Comparison of ENCODE assay signal across 20 cellular contexts in genomic region chr11:27697679-27698275, GRCh38. TPM values are rescaled to one million over a fixed set of nuclear protein-coding genes. Genes with fewer than 3 reads are reported as not detected.
A peak's percentile ranks its signal among the peaks of the same experiment; 100 is the strongest.
DNase-seq lines count a peak whose midpoint lies in the region; ATAC-seq, FAIRE-seq and TF ChIP-seq lines count a peak whose summit lies in the region.
"Had no signal": no experiment of that assay in that cellular context is flagged by ENCODE, and none has a peak within 500 bp of the region (broad histone marks: within the 10 kb centered on the region; RNA-seq: fewer than 3 reads in every experiment).

No MANE protein-coding gene starts in this region.

- no peak for ATAC-seq in HG03521 (IDR thresholded peaks at IDR 0.05; ENCODE audit: unreplicated experiment)
- ATAC-seq: activated CD8-positive, alpha-beta T cell treated with anti-CD3 and anti-CD28 coated beads for 36 hours; left lobe of liver; natural killer cell had no signal

- peak; percentile 85 for FAIRE-seq in G401.6 (lab: Jason Lieb, UNC)
- no peak for FAIRE-seq in small intestine (lab: Jason Lieb, UNC)

- H3K4me1 ChIP-seq in small intestine (ENCODE audit: control insufficient read depth in 2 of 2, insufficient read depth in 1 of 2, low read depth in 1 of 2, low read length in 1 of 2) (peaks cover 0 to 2% of the 10 kb centered on the region in 2 donors), tibial artery (peaks cover 0 to 61% (median 17%) of the 10 kb centered on the region in 4 donors)

- no peaks in the 10 kb centered on the region for H3K9me3 ChIP-seq in small intestine (ENCODE audit: control insufficient read depth, low read depth)
- no peaks in the 10 kb centered on the region for H3K9me3 ChIP-seq in tibial artery
- H3K9me3 ChIP-seq: testis had no signal

- DNase-seq in fibroblast of villous mesenchyme (ENCODE audit: low read depth), result no peak
- DNase-seq in skeletal muscle cell (ENCODE audit: low read depth), result no peak
- DNase-seq in small intestine, result no peak
- no peak for DNase-seq in tibial artery
- DNase-seq in superior temporal gyrus (ENCODE audit: extremely low spot score), result no peak
- DNase-seq: activated CD8-positive, alpha-beta T cell treated with anti-CD3 and anti-CD28 coated beads for 36 hours; CD4-positive, CD25-positive, alpha-beta regulatory T cell; DMS79; natural killer cell; NCI-H748 treated with DMSO at 0.1 percent for 48 hours; stimulated activated CD4-positive, alpha-beta T cell treated with anti-CD3 and anti-CD28 coated beads, Interleukin-4, amount 100 ng/mL, for 1 hour; stimulated activated CD8-positive, alpha-beta memory T cell treated with anti-CD3 and anti-CD28 coated beads, Interleukin-4, amount 100 ng/mL, for 48 hours; testis had no signal

- H3K36me3 ChIP-seq in small intestine (ENCODE audit: control insufficient read depth in 2 of 2, insufficient read depth in 2 of 2, low read length in 2 of 2) (no peaks in the 10 kb centered on the region), tibial artery (no peaks in the 10 kb centered on the region)

- peaks cover 3 to 17% of the 10 kb centered on the region in 2 donors for H3K27me3 ChIP-seq in small intestine (ENCODE audit: control insufficient read depth in 2 of 2, insufficient read depth in 2 of 2, low read length in 2 of 2)
- H3K27me3 ChIP-seq in tibial artery, result peaks cover 0 to 5% of the 10 kb centered on the region in 2 donors
- H3K27me3 ChIP-seq: testis had no signal

- peak overlapping the region; percentile 97 for H3K4me3 ChIP-seq in WI38 (ENCODE audit: low read depth, low read length)
- H3K4me3 ChIP-seq in fibroblast of villous mesenchyme (ENCODE audit: low read depth, low read length), result peak overlapping the region; percentile 93
- H3K4me3 ChIP-seq in skeletal muscle cell (ENCODE audit: low read depth, low read length), result peak overlapping the region; percentile 65
- H3K4me3 ChIP-seq in small intestine (ENCODE audit: low read depth in 1 of 2, low read length in 2 of 2), result no peak overlapping the region
- H3K4me3 ChIP-seq in tibial artery, result no peak overlapping the region

- no peak overlapping the region for H3K27ac ChIP-seq in small intestine (ENCODE audit: low read depth in 1 of 2, low read length in 1 of 2)
- H3K27ac ChIP-seq in tibial artery, result peak overlapping the region in 1 of 2 donors; percentile 8
- H3K27ac ChIP-seq: epithelial cell of prostate, testis had no signal

- TF ChIP-seq CTCF in WI38 (IDR thresholded peaks at IDR 0.05; ENCODE audit: low read depth, low read length) (no peak), fibroblast of villous mesenchyme (IDR thresholded peaks at IDR 0.05; ENCODE audit: insufficient read depth, low read depth, low read length) (no peak), tibial artery (IDR thresholded peaks at IDR 0.05) (no peak)

- intact Hi-C loops in tibial artery (cut with DNase I; ENCODE audit: low total_unique reads), result loop anchor here (5.0 to 10.0 kb wide), 3 partner anchors 827 to 1637 kb away; no protein-coding TSS in a partner anchor

- WGBS in small intestine, 3 donors, result 44 to 54% (median 49%) methylated on average over 2 of the region's 2 CpGs

RNA-seq across cellular contexts. Expression of gene BDNF, which starts 2.5 kb away (rescaled TPM):
- 20.6 and 25.5 TPM in 2 replicates for total RNA-seq in fibroblast of villous mesenchyme
- polyA plus RNA-seq in small intestine, result under 1 TPM in 1 of 3 donors, not detected in 2; 0.15 TPM
- total RNA-seq: activated CD8-positive, alpha-beta T cell treated with anti-CD3 and anti-CD28 coated beads for 36 hours; activated T-helper 2 cell treated with anti-CD3 and anti-CD28 coated beads, Interferon-gamma antibody, Interleukin-2, Interleukin-4, amounts not matched to agents 10 μg/mL and 5 μg/mL and 100 μg/mL, durations not matched to agents 14 hours and 24 hours and 36 hours; CD4-positive, CD25-positive, alpha-beta regulatory T cell; natural killer cell had no signal
- polyA plus RNA-seq: CD4-positive, CD25-positive, alpha-beta regulatory T cell; IgD-negative memory B cell had no signal

Comparison
In these comparisons a context has a peak if more than half of its experiments do, and no peak if none do; other contexts are left out.
1. H3K4me3 ChIP-seq: peak in WI38 (single experiment), fibroblast of villous mesenchyme (single experiment) and skeletal muscle cell (single experiment); none in small intestine (0 of 2) and tibial artery (0 of 2).